Comparison of ENCODE assay signal across 8 cellular contexts in genomic region chr5:161089569-161089968, GRCh38.
"Had no signal": no experiment of that assay in that cellular context is flagged by ENCODE, and none has a peak within 500 bp of the region (broad histone marks: within the 10 kb centered on the region; RNA-seq: fewer than 3 reads in every experiment).

No MANE protein-coding gene starts in this region.

- H3K4me3 ChIP-seq: GM23338, HAP-1, K562 had no signal

- ATAC-seq: GM23338, HCT116, K562 had no signal

- H3K36me3 ChIP-seq: HAP-1 had no signal

- H2AFZ ChIP-seq: GM23338 had no signal

- H3K9me3 ChIP-seq: HAP-1 had no signal

- H3K4me1 ChIP-seq: HAP-1 had no signal

- DNase-seq: H7, HFFc6, KG1 had no signal

- FAIRE-seq: HTR-8/SVneo, K562 had no signal

- H3K4me2 ChIP-seq: GM23338 had no signal
